Comparison of ENCODE assay signal across 12 cellular contexts in genomic region chr2:11481789-11482472, GRCh38. TPM values are rescaled to one million over a fixed set of nuclear protein-coding genes. Genes with fewer than 3 reads are reported as not detected.
A peak's percentile ranks its signal among the peaks of the same experiment; 100 is the strongest.
DNase-seq lines count a peak whose midpoint lies in the region; ATAC-seq, FAIRE-seq and TF ChIP-seq lines count a peak whose summit lies in the region.
"Had no signal": no experiment of that assay in that cellular context is flagged by ENCODE, and none has a peak within 500 bp of the region (broad histone marks: within the 10 kb centered on the region; RNA-seq: fewer than 3 reads in every experiment).

No MANE protein-coding gene starts in this region.

- peaks cover 23% of the 10 kb centered on the region for H3K27me3 Mint-ChIP-seq in WTC11 (ENCODE audit: low read depth)

- H3K4me1 ChIP-seq in A549 (no peaks in the 10 kb centered on the region), parathyroid adenoma (no peaks in the 10 kb centered on the region)

- H3K27ac Mint-ChIP-seq in WTC11 = no peak overlapping the region
- H3K27ac Mint-ChIP-seq: activated T-cell treated with anti-CD3 and anti-CD28 coated beads, Interleukin-2, amount 50 U/mL, for 24 hours had no signal

- H3K4me3 ChIP-seq in A549 (peak overlapping the region; percentile 73; the same call in 2 of the 3 replicates), iPS-11a (ENCODE audit: low read depth, low read length) (peak overlapping the region; percentile 88), parathyroid adenoma (ENCODE audit: low read depth, low read length) (no peak overlapping the region)

- H3K9me3 ChIP-seq in A549 (no peaks in the 10 kb centered on the region), parathyroid adenoma (ENCODE audit: control insufficient read depth, low read length) (no peaks in the 10 kb centered on the region)
- H3K9me3 ChIP-seq: spleen had no signal

- CTCF ChIA-PET in A549 (lab: Yijun Ruan, JAX) (interaction anchor here (0.9 to 12.4 kb wide), 5 partner anchors 8 to 350 kb away, joined by 4 to 350 read pairs (median 8); no protein-coding TSS in a partner anchor), WTC11 (lab: Charles Lee) (interaction anchor here (0.6 to 10.5 kb wide), 4 partner anchors 8 to 101 kb away, joined by 3 to 229 read pairs (median 8); partner anchors contain the start of gene GREB1)

- H3K4me2 ChIP-seq in A549 (peak overlapping the region; percentile 98), parathyroid adenoma (ENCODE audit: low read length) (peak overlapping the region; percentile 90)

- no peaks in the 10 kb centered on the region for H3K79me2 ChIP-seq in parathyroid adenoma

- H3K9ac ChIP-seq in parathyroid adenoma = no peak overlapping the region

- H3K4me1 Mint-ChIP-seq in WTC11 = peaks cover 22% of the 10 kb centered on the region

- H3K27me3 ChIP-seq in parathyroid adenoma (ENCODE audit: control insufficient read depth, insufficient read depth, low read length) = no peaks in the 10 kb centered on the region

- peak overlapping the region; percentile 67 for H3K4me3 Mint-ChIP-seq in WTC11
- H3K4me3 Mint-ChIP-seq: activated T-cell treated with anti-CD3 and anti-CD28 coated beads, Interleukin-2, amount 50 U/mL, for 24 hours had no signal

- no peaks in the 10 kb centered on the region for H3K36me3 Mint-ChIP-seq in WTC11

- H3K27ac ChIP-seq in A549 (peak overlapping the region in 1 of 2 experiments; percentile 89; a peak in 4 of 6 replicates), parathyroid adenoma (no peak overlapping the region)
- H3K27ac ChIP-seq: spleen had no signal

- ATAC-seq in A549 (no peak), WTC11 (peak; percentile 5), GM21717 (IDR thresholded peaks at IDR 0.05; ENCODE audit: unreplicated experiment) (no peak), HG02763 (IDR thresholded peaks at IDR 0.05; ENCODE audit: unreplicated experiment) (no peak), GM19455 (IDR thresholded peaks at IDR 0.05; ENCODE audit: unreplicated experiment) (no peak)

- DNase-seq in A549 (ENCODE audit: low read depth in 1 of 2, low spot score in 1 of 2) (no peak), WTC11 (ENCODE audit: low spot score) (peak; percentile 29), SKM-1 (lab: John Stamatoyannopoulos, UW; ENCODE audit: unreplicated experiment) (no peak)
- DNase-seq: activated T-cell treated with anti-CD3 and anti-CD28 coated beads, Interleukin-2, amount 50 U/mL, for 24 hours; DMS53; NCI-H2171 treated with DMSO at 0.1 percent for 48 hours; spleen had no signal

- POLR2A ChIA-PET in A549 (lab: Yijun Ruan, JAX) = interaction anchor here (1.9 kb wide), 1 partner anchor 16 kb away, joined by 6 read pairs; the partner anchor contains the start of gene E2F6
- POLR2A ChIA-PET in WTC11 (lab: Charles Lee) = interaction anchor here (0.5 kb wide), 1 partner anchor 17 kb away, joined by 5 read pairs; no protein-coding TSS in a partner anchor

- H3K36me3 ChIP-seq in parathyroid adenoma (ENCODE audit: control insufficient read depth, insufficient read depth, low read length) = no peaks in the 10 kb centered on the region
- H3K36me3 ChIP-seq: spleen had no signal

- FAIRE-seq in A549 (lab: Jason Lieb, UNC) = no peak

- TF ChIP-seq RAD21 in A549 (conservative IDR thresholded peaks at IDR 0.05 in 1 of 2, IDR thresholded peaks at IDR 0.05 in 1 of 2) = no peak

- no peak for TF ChIP-seq EP300 in A549 (IDR thresholded peaks at IDR 0.05)

- no peak for TF ChIP-seq CTCF in A549 (IDR thresholded peaks at IDR 0.05)
- no peak for TF ChIP-seq CTCF in WTC11 (IDR thresholded peaks at IDR 0.05)
- no peak for TF ChIP-seq CTCF in parathyroid adenoma (IDR thresholded peaks at IDR 0.05)

- no peak for TF ChIP-seq POLR2A in A549 (IDR thresholded peaks at IDR 0.05; ENCODE audit: low read length)

- H2AFZ ChIP-seq in parathyroid adenoma = peak overlapping the region; percentile 90

- no peaks in the 10 kb centered on the region for H3K9me3 Mint-ChIP-seq in WTC11
- H3K9me3 Mint-ChIP-seq: activated T-cell treated with anti-CD3 and anti-CD28 coated beads, Interleukin-2, amount 50 U/mL, for 24 hours had no signal

- 94% methylated on average over 56 of the region's 61 CpGs for WGBS in A549 (ENCODE audit: missing lambda C conversion rate)

TF ChIP-seq in A549, 52 proteins besides CTCF, POLR2A, EP300 and RAD21:
- TF ChIP-seq GATA3 (IDR thresholded peaks at IDR 0.05; ENCODE audit: borderline replicate concordance) (no peak), HOXA7 (CRISPR knock-in tag; IDR thresholded peaks at IDR 0.05) (no peak), JUNB (IDR thresholded peaks at IDR 0.05) (no peak), CBX8 (IDR thresholded peaks at IDR 0.05) (no peak), SREBF2 (IDR thresholded peaks at IDR 0.05) (no peak)

TF ChIP-seq in WTC11, 78 proteins besides CTCF, POLR2A, EP300 and RAD21:
- no peak for TF ChIP-seq MLX (CRISPR knock-in tag; IDR thresholded peaks at IDR 0.05)
- TF ChIP-seq NFATC4 (CRISPR knock-in tag; IDR thresholded peaks at IDR 0.05) = no peak
- TF ChIP-seq CREM (CRISPR knock-in tag; IDR thresholded peaks at IDR 0.05) = 0 out of 2 replicates have a peak, but pooled peaks have one; percentile 3
- no peak for TF ChIP-seq PRDM15 (CRISPR knock-in tag; IDR thresholded peaks at IDR 0.05)
- peak; percentile 38; the same call in 1 of the 2 replicates for TF ChIP-seq MAX (CRISPR knock-in tag; IDR thresholded peaks at IDR 0.05)
- peak; percentile 52; the same call in 1 of the 2 replicates for TF ChIP-seq ZNF263 (CRISPR knock-in tag; IDR thresholded peaks at IDR 0.05; ENCODE audit: low read depth)

RNA-seq across cellular contexts. Expression of gene E2F6, which starts 16.0 kb away (rescaled TPM):
- 38.0 and 41.7 TPM in 2 replicates for polyA plus RNA-seq in A549 (2011; rRNA removed)
- polyA plus RNA-seq in A549 (2012; cell fraction: cytosol; rRNA removed) = 14.7 and 16.7 TPM in 2 replicates
- polyA plus RNA-seq in A549 (2012; cell fraction: nucleus; rRNA removed) = 24.5 and 27.3 TPM in 2 replicates
- 34.3 to 37.6 TPM (median 34.6 TPM) in 3 replicates for polyA plus RNA-seq in A549 (2017; fragmentation: RNase III; extraction: RNeasy Plus Mini Kit Qiagen cat#74134 plus additional on column Dnase treatment)
- 13.6 and 14.6 TPM in 2 replicates for polyA minus RNA-seq in A549 (2011; rRNA and poly(A)+ RNA removed)
- total RNA-seq in WTC11 (2021) = 14.2 to 16.0 TPM (median 14.4 TPM) in 3 replicates

RNA-seq across cellular contexts. Expression of gene GREB1, which starts 51.9 kb away (rescaled TPM):
- 1.3 and 1.7 TPM in 2 replicates for polyA plus RNA-seq in A549 (2011; rRNA removed)
- polyA plus RNA-seq in A549 (2012; cell fraction: cytosol; rRNA removed) = 1.0 and 1.2 TPM in 2 replicates
- polyA plus RNA-seq in A549 (2012; cell fraction: nucleus; rRNA removed) = 1.1 and 1.8 TPM in 2 replicates
- polyA plus RNA-seq in A549 (2017; fragmentation: RNase III; extraction: RNeasy Plus Mini Kit Qiagen cat#74134 plus additional on column Dnase treatment) = 1.1 to 1.4 TPM (median 1.4 TPM) in 3 replicates
- polyA minus RNA-seq in A549 (2011; rRNA and poly(A)+ RNA removed) = 1.2 and 2.1 TPM in 2 replicates
- 31.9 to 35.7 TPM (median 34.4 TPM) in 3 replicates for total RNA-seq in WTC11 (2021)

Comparison
In these comparisons a context has a peak if more than half of its experiments do, and no peak if none do; other contexts are left out.
1. Of the 8 proteins assayed by ChIP-seq in both WTC11 and A549: peak only in WTC11: MAX; only in A549: none; in both: none; in neither: 7.